In genomic region chr1:118158918-118159317, GRCh38 we compare ENCODE assay signal across 1 cellular context.
TF ChIP-seq lines count a peak whose summit lies in the region.

No MANE protein-coding gene starts in this region.

TF ChIP-seq in SK-N-SH, 30 proteins besides CTCF, POLR2A, EP300 and RAD21 (continued from another document):
- TF ChIP-seq USF2 (IDR thresholded peaks at IDR 0.05; ENCODE audit: borderline replicate concordance, low read depth, low read length) (no peak), IRF3 (IDR thresholded peaks at IDR 0.05; ENCODE audit: low read depth, low read length) (no peak), RFX5 (IDR thresholded peaks at IDR 0.05; ENCODE audit: low read length) (no peak), CHD2 (IDR thresholded peaks at IDR 0.05; ENCODE audit: low read length, partially characterized antibody) (no peak), ELF1 (IDR thresholded peaks at IDR 0.05) (no peak), JUND (IDR thresholded peaks at IDR 0.05) (no peak), TCF12 (IDR thresholded peaks at IDR 0.05) (no peak), TEAD4 (IDR thresholded peaks at IDR 0.05; ENCODE audit: borderline replicate concordance, insufficient read depth) (no peak), FOXJ3 (CRISPR knock-in tag; IDR thresholded peaks at IDR 0.05) (no peak), SMC3 (IDR thresholded peaks at IDR 0.05; ENCODE audit: low read depth, low read length) (no peak)
TF ChIP-seq in SK-N-SH: peak in this region for 0.
